In the genomic region with DNA sequence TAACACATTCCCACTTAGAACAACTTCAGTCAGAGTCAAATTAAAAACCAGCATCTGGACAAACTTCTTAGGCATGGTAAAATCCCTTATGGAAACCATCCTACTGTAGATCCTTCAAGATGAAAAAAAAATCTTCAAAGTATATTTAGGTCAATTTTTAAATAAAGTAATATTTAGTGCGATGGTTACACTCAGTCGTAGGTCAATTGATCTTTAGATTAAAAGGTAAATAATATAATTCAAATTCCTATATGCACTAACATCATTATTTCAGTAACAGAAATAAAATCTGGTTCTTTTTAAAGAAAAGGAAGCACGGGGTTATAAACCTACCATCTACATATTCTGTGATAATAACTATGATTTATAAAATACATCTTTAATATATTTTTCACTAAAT, we compare ENCODE assay signal across 11 cellular contexts. TPM values are rescaled to one million over a fixed set of nuclear protein-coding genes. Genes with fewer than 3 reads are reported as not detected.
"Had no signal": no experiment of that assay in that cellular context is flagged by ENCODE, and none has a peak within 500 bp of the region (broad histone marks: within the 10 kb centered on the region; RNA-seq: fewer than 3 reads in every experiment).

A gene (minus strand): TSS at position 101 of the 400 bp plus-strand sequence. CDS start 2 bp downstream, at position 99.

- H3K36me3 ChIP-seq: HAP-1 had no signal

- FAIRE-seq: H1, H54 had no signal

- ATAC-seq: HCT116 had no signal

- H2AFZ ChIP-seq: GM23248 had no signal

- H3K27ac ChIP-seq: GM23248 had no signal

- H3K27ac Mint-ChIP-seq: H9, HFFc6 had no signal

- DNase-seq: GM23248, GOT3, H7, H9, HCEC 1CT, HFFc6 had no signal

- H3K9ac ChIP-seq: GM23248 had no signal

- H3K4me3 Mint-ChIP-seq: H9, HFFc6 had no signal

- H3K9me3 Mint-ChIP-seq: H9 had no signal

- H3K4me1 ChIP-seq: HAP-1 had no signal

- H3K4me3 ChIP-seq: GM23248, HAP-1 had no signal

- H3K9me3 ChIP-seq: HAP-1 had no signal

RNA-seq across cellular contexts. Expression of the gene that starts here (rescaled TPM):
- total RNA-seq: GM23248, H1, H4, H9, HFFc6 had no signal
- polyA plus RNA-seq: GM23248, H1 had no signal
